In the genomic region with DNA sequence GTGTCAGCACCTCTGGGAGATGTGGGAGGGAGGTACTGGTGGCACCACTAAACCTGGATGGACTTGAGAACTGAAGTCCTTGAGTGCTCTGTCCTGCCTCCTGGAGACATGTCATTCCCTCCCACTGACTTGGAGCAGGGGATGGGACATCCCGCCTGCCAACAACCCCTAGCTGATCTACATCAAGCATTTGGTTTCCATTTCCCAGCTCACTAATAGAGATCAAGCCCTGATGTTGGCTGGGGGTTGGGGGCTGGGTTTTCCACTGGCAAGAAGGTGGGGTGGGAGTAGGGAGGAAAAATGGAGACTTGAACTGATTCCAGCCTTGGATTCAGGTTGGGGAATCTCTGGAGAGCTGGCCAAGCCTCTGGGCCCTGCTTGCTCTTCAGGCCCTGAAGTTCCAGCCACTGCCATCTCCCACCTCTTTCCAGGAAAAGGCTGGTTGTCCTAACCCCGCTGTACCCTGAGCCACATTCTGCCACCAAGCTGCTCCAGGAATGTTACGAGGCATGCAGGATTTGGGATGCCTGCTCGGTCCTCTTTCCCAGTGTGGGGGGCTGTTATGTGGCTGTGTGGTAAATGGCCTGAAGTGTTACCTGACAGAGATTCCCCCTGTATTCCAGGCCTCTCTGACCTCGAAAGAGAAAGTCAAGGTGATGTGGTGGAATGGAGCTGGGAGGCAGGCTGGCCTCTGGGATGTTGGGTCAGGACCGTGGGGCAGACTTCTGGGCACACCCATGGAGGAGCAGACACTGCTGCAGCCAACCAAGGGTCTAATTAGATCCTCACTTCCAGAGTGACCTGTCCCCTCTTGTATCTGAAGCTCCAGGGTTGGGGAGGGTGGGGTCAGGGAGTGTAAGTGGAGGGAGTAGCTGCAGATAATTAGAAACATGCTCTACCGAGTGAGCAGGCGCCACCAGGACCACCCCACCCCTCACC, we compare ENCODE assay signal across 19 cellular contexts. TPM values are rescaled to one million over a fixed set of nuclear protein-coding genes. Genes with fewer than 3 reads are reported as not detected.
DNase-seq lines count a peak whose midpoint lies in the region; ATAC-seq and TF ChIP-seq lines count a peak whose summit lies in the region.
"Had no signal": no experiment of that assay in that cellular context is flagged by ENCODE, and none has a peak within 500 bp of the region (broad histone marks: within the 10 kb centered on the region; RNA-seq: fewer than 3 reads in every experiment).

No MANE protein-coding gene starts in this region.

- peaks cover 24% of the 10 kb centered on the region for H3K36me3 Mint-ChIP-seq in GM23338 (ENCODE audit: low read depth)
- H3K36me3 Mint-ChIP-seq: memory B cell had no signal

- no peak for TF ChIP-seq POLR2A in sigmoid colon (IDR thresholded peaks at IDR 0.05)

- H3K27ac ChIP-seq in GM23338 (ENCODE audit: low read depth) (no peak overlapping the region), SK-N-MC (peak overlapping the region; percentile 96), hepatocyte (peak overlapping the region; percentile 86), sigmoid colon (peak overlapping the region; percentile 59 to 94 (median 80)), WERI-Rb-1 (no peak overlapping the region)

- no peak for DNase-seq in GM23338 (ENCODE audit: low spot score)
- no peak for DNase-seq in SK-N-MC (ENCODE audit: low read depth, low spot score)
- peak; percentile 32 for DNase-seq in hepatocyte (ENCODE audit: low spot score)
- peak; percentile 71 for DNase-seq in sigmoid colon
- no peak for DNase-seq in HCEC 1CT
- DNase-seq in NOMO-1 treated with DMSO at 0.1 percent for 48 hours (lab: John Stamatoyannopoulos, UW; ENCODE audit: unreplicated experiment): no peak
- DNase-seq in WERI-Rb-1: no peak
- no peak for DNase-seq in nucleus accumbens (lab: John Stamatoyannopoulos, UW)
- DNase-seq: activated naive CD4-positive, alpha-beta T cell treated with anti-CD3 and anti-CD28 coated beads for 36 hours; activated T-cell treated with anti-CD3 and anti-CD28 coated beads, Interleukin-2, amount 50 U/mL, for 4 hours; EL; islet precursor cell; NCI-H2171; thyroid gland had no signal

- H3K79me2 ChIP-seq in GM23338 (replicated peaks; ENCODE audit: insufficient read depth) (no peaks in the 10 kb centered on the region), hepatocyte (no peaks in the 10 kb centered on the region)

- H2AFZ ChIP-seq in GM23338 (no peak overlapping the region), hepatocyte (no peak overlapping the region)

- no peak for ATAC-seq in GM23338
- ATAC-seq: activated T-cell treated with anti-CD3 and anti-CD28 coated beads, Interleukin-2, amount 50 U/mL, for 4 hours; stimulated activated effector memory CD8-positive, alpha-beta T cell treated with anti-CD3 and anti-CD28 coated beads, Interleukin-12 subunit alpha, Interleukin-12 subunit beta, amount 100 ng/mL, for 72 hours had no signal

- H3K27me3 Mint-ChIP-seq in GM23338 (ENCODE audit: insufficient read depth, low read depth, poor library complexity): peaks cover 30% of the 10 kb centered on the region
- H3K27me3 Mint-ChIP-seq: memory B cell had no signal

- 0 out of 2 replicates have a peak, but pooled peaks cover 6% of the 10 kb centered on the region for H3F3A ChIP-seq in GM23338 (replicated peaks; ENCODE audit: low read depth)

- H3K4me1 ChIP-seq in GM23338 (ENCODE audit: insufficient read depth) (peaks cover 36% of the 10 kb centered on the region), hepatocyte (ENCODE audit: insufficient read depth) (peaks cover 59% of the 10 kb centered on the region), sigmoid colon (peaks cover 0 to 90% (median 83%) of the 10 kb centered on the region in 4 donors)

- H3K9me2 ChIP-seq in GM23338 (ENCODE audit: insufficient read depth): no peaks in the 10 kb centered on the region
- no peaks in the 10 kb centered on the region for H3K9me2 ChIP-seq in hepatocyte (replicated peaks; ENCODE audit: insufficient read depth)

- peaks cover 55% of the 10 kb centered on the region for H3K4me1 Mint-ChIP-seq in GM23338
- H3K4me1 Mint-ChIP-seq: memory B cell; stimulated activated effector memory CD8-positive, alpha-beta T cell treated with anti-CD3 and anti-CD28 coated beads, Interleukin-12 subunit alpha, Interleukin-12 subunit beta, amount 100 ng/mL, for 72 hours had no signal

- WGBS in hepatocyte (ENCODE audit: low lambda C conversion rate, missing lambda C conversion rate): 67% methylated on average over 6 of the region's 8 CpGs
- 60 to 73% methylated on average over 8 of the region's 8 CpGs for WGBS in sigmoid colon, 2 donors

- no peak overlapping the region for H3K4me3 Mint-ChIP-seq in GM23338
- H3K4me3 Mint-ChIP-seq: activated naive CD4-positive, alpha-beta T cell treated with anti-CD3 and anti-CD28 coated beads for 36 hours; activated T-cell treated with anti-CD3 and anti-CD28 coated beads, Interleukin-2, amount 50 U/mL, for 4 hours; memory B cell; stimulated activated effector memory CD8-positive, alpha-beta T cell treated with anti-CD3 and anti-CD28 coated beads, Interleukin-12 subunit alpha, Interleukin-12 subunit beta, amount 100 ng/mL, for 72 hours had no signal

- H3K27ac Mint-ChIP-seq in GM23338: 0 out of 2 replicates have a peak overlapping the region, but pooled peaks have one; percentile 34
- H3K27ac Mint-ChIP-seq: activated naive CD4-positive, alpha-beta T cell treated with anti-CD3 and anti-CD28 coated beads for 36 hours; memory B cell had no signal

- no peak for TF ChIP-seq EP300 in sigmoid colon (IDR thresholded peaks at IDR 0.05)

- H3K9me3 Mint-ChIP-seq in GM23338: peaks cover 3% of the 10 kb centered on the region; the same call in 1 of the 3 replicates
- H3K9me3 Mint-ChIP-seq: activated naive CD4-positive, alpha-beta T cell treated with anti-CD3 and anti-CD28 coated beads for 36 hours; activated T-cell treated with anti-CD3 and anti-CD28 coated beads, Interleukin-2, amount 50 U/mL, for 4 hours; memory B cell; stimulated activated effector memory CD8-positive, alpha-beta T cell treated with anti-CD3 and anti-CD28 coated beads, Interleukin-12 subunit alpha, Interleukin-12 subunit beta, amount 100 ng/mL, for 72 hours had no signal

- H3K4me3 ChIP-seq in GM23338 (no peak overlapping the region), SK-N-MC (peak overlapping the region; percentile 25; the same call in 1 of the 2 replicates), hepatocyte (no peak overlapping the region), sigmoid colon (no peak overlapping the region), WERI-Rb-1 (ENCODE audit: low read depth, low read length) (no peak overlapping the region)
- H3K4me3 ChIP-seq: thyroid gland had no signal

- H3K9ac ChIP-seq in SK-N-MC (ENCODE audit: insufficient read length): no peak overlapping the region

- H3K36me3 ChIP-seq in GM23338 (ENCODE audit: insufficient read depth) (no peaks in the 10 kb centered on the region), SK-N-MC (ENCODE audit: insufficient read depth, low read length) (peaks cover 19% of the 10 kb centered on the region), hepatocyte (replicated peaks; ENCODE audit: insufficient read depth, low read depth) (no peaks in the 10 kb centered on the region), sigmoid colon (peaks cover 0 to 33% (median 12%) of the 10 kb centered on the region in 4 donors), WERI-Rb-1 (peaks cover 26% of the 10 kb centered on the region)

- H4K20me1 ChIP-seq in GM23338 (replicated peaks; ENCODE audit: insufficient read depth) (no peaks in the 10 kb centered on the region), hepatocyte (ENCODE audit: insufficient read depth, poor library complexity, severe bottlenecking) (no peaks in the 10 kb centered on the region)

- H3K9me3 ChIP-seq in SK-N-MC (ENCODE audit: low read depth, low read length): no peaks in the 10 kb centered on the region
- H3K9me3 ChIP-seq in hepatocyte (ENCODE audit: low read depth): no peaks in the 10 kb centered on the region
- H3K9me3 ChIP-seq in sigmoid colon: no peaks in the 10 kb centered on the region
- no peaks in the 10 kb centered on the region for H3K9me3 ChIP-seq in WERI-Rb-1 (ENCODE audit: severe bottlenecking)
- H3K9me3 ChIP-seq: thyroid gland had no signal

- H3K4me2 ChIP-seq in GM23338 (no peak overlapping the region; the same call in 1 of the 2 replicates), hepatocyte (no peak overlapping the region)

- TF ChIP-seq CTCF in GM23338 (conservative IDR thresholded peaks at IDR 0.05; ENCODE audit: low read depth in 2 of 2) (no peak), hepatocyte (IDR thresholded peaks at IDR 0.05; ENCODE audit: poor library complexity) (no peak), sigmoid colon (IDR thresholded peaks at IDR 0.05) (no peak), WERI-Rb-1 (IDR thresholded peaks at IDR 0.05; ENCODE audit: low read depth, low read length) (no peak)

- no peaks in the 10 kb centered on the region for H3K27me3 ChIP-seq in GM23338 (ENCODE audit: insufficient read depth)
- H3K27me3 ChIP-seq in hepatocyte: no peaks in the 10 kb centered on the region
- no peaks in the 10 kb centered on the region for H3K27me3 ChIP-seq in sigmoid colon
- no peaks in the 10 kb centered on the region for H3K27me3 ChIP-seq in WERI-Rb-1 (ENCODE audit: insufficient read depth, low read depth, severe bottlenecking)
- H3K27me3 ChIP-seq: thyroid gland had no signal

- intact Hi-C loops in sigmoid colon (cut with DNase I): no loop called here

TF ChIP-seq in GM23338, 12 proteins besides CTCF, POLR2A, EP300 and RAD21:
- no peak for TF ChIP-seq POLR2AphosphoS5 (IDR thresholded peaks at IDR 0.05; ENCODE audit: low read depth)

RNA-seq across cellular contexts. Expression of gene IGFBP4, which starts 16.7 kb away (rescaled TPM):
- total RNA-seq in GM23338 (2014; rRNA removed; shearing (Covaris generic)): 78.9 and 87.2 TPM in 2 replicates
- 37.6 and 38.7 TPM in 2 replicates for polyA plus RNA-seq in GM23338 (2016; fragmentation: Nextera tagmentation; extraction: Ambion mirVana)
- total RNA-seq in hepatocyte: 44.9 and 48.2 TPM in 2 replicates
- polyA plus RNA-seq in hepatocyte: 149 and 183 TPM in 2 replicates
- total RNA-seq in sigmoid colon: 100 to 1,000 TPM; 198 to 440 (median 325) TPM
- 100 to 1,000 TPM in 2 of 3 donors, 10 to 100 TPM in 1; 30.3 to 242 (median 108) TPM for polyA plus RNA-seq in sigmoid colon

RNA-seq across cellular contexts. Expression of gene TNS4, which starts 41.5 kb away (rescaled TPM):
- 0.08 and 4.9 TPM in 2 replicates for total RNA-seq in GM23338 (2014; rRNA removed; shearing (Covaris generic))
- polyA plus RNA-seq in GM23338 (2016; fragmentation: Nextera tagmentation; extraction: Ambion mirVana) (0.31 and 0.64 TPM in 2 replicates), hepatocyte (0.07 TPM in 2 replicates), sigmoid colon (1 to 10 TPM; 1.2 to 6.9 (median 1.8) TPM)
- total RNA-seq in hepatocyte (not detected in 2 replicates), sigmoid colon (not detected)
- total RNA-seq: astrocyte, SK-MEL-5 had no signal
- polyA plus RNA-seq: neural cell had no signal

RNA-seq across cellular contexts. Expression of gene TOP2A, which starts 42.2 kb away (rescaled TPM):
- 258 and 263 TPM in 2 replicates for total RNA-seq in GM23338 (2014; rRNA removed; shearing (Covaris generic))
- polyA plus RNA-seq in GM23338 (2016; fragmentation: Nextera tagmentation; extraction: Ambion mirVana) (442 and 485 TPM in 2 replicates), hepatocyte (19.3 and 21.3 TPM in 2 replicates), sigmoid colon (10 to 100 TPM in 2 of 3 donors, 1 to 10 TPM in 1; 1.8 to 28.7 (median 11.3) TPM)
- total RNA-seq in hepatocyte (36.9 and 37.4 TPM in 2 replicates), sigmoid colon (1 to 10 TPM in 3 of 4 donors, under 1 TPM in 1; 0.33 to 2.3 (median 1.8) TPM)

Comparison
In these comparisons a context has a peak if more than half of its experiments do, and no peak if none do; other contexts are left out.
1. DNase-seq: peak in hepatocyte (single experiment) and sigmoid colon (single experiment); none in GM23338 (single experiment), SK-N-MC (single experiment), HCEC 1CT (single experiment), NOMO-1 treated with DMSO at 0.1 percent for 48 hours (single experiment), WERI-Rb-1 (single experiment) and nucleus accumbens (0 of 56).
2. H3K27ac ChIP-seq: peak in SK-N-MC (single experiment), hepatocyte (single experiment) and sigmoid colon (4 of 4); none in GM23338 (single experiment) and WERI-Rb-1 (single experiment).
3. RNA of gene TOP2A, which starts 42.2 kb away (total RNA-seq): 258 to 263 TPM in GM23338 and 36.9 to 37.4 TPM in hepatocyte; 0.33 to 2.3 TPM in sigmoid colon; every median in the first group is over 10 times any median in the second.